ENCODE assay signal across 10 cellular contexts in the genomic region with DNA sequence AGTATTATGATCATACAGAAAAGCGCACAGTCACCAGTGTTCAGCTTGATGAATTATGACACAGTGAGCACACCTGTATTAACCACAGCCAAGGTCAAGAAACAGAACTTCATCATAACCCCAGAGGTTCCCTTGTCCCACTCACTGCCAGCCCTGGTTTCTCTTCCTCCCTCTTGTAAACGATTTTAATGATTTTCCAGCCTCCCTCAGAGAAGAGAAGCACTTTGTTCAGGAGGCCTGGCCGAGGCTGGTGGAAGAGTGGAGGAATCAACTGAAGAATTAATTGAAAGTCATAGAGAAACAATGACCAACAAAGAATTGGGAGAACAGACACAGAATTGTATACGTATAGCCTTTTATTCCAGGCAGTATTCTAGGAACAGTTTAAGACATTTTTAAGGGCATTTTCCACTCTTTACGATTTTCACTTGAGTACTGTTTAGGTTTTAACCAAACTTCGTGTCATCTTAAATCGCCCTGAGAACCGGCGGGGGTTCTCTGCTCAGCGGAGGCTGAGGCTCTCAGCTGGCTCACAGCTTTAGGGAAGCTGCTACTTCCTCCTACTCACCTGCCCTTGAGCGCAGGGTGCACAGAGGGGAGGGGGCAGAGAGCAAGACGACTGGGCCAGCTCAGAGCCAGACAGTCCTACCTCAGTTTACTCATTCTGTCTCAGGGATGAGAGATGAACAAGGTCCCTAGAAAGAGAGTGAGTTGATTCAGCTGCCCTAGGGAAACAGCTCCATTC.
DNase-seq lines count a peak whose midpoint lies in the region; ATAC-seq, FAIRE-seq and TF ChIP-seq lines count a peak whose summit lies in the region.
"Had no signal": no experiment of that assay in that cellular context is flagged by ENCODE, and none has a peak within 500 bp of the region (broad histone marks: within the 10 kb centered on the region; RNA-seq: fewer than 3 reads in every experiment).

No MANE protein-coding gene starts in this region.

- H3K18ac ChIP-seq in H1 (ENCODE audit: extremely low read depth, low read length) = peak overlapping the region; percentile 27; the same call in 1 of the 2 replicates

- H3K23ac ChIP-seq in H1 (ENCODE audit: insufficient read length) = no peak overlapping the region

- no peak overlapping the region for H3K56ac ChIP-seq in H1 (replicated peaks; ENCODE audit: insufficient read length, low read depth, low read length)

- H3K9ac ChIP-seq in H1 (replicated peaks in 1 of 4; ENCODE audit: extremely low read depth in 1 of 4, low read depth in 3 of 4, low read length in 3 of 4) = no peak overlapping the region

- H2BK120ac ChIP-seq in H1 (replicated peaks; ENCODE audit: low read depth, low read length) = no peak overlapping the region

- H3K27me3 ChIP-seq in H1 (replicated peaks in 1 of 4; ENCODE audit: control insufficient read depth in 3 of 4, extremely low read depth in 1 of 4, insufficient read depth in 3 of 4, low read length in 3 of 4) = no peaks in the 10 kb centered on the region
- no peaks in the 10 kb centered on the region for H3K27me3 ChIP-seq in upper lobe of right lung
- no peaks in the 10 kb centered on the region for H3K27me3 ChIP-seq in gastroesophageal sphincter

- H3K4me2 ChIP-seq in H1 (ENCODE audit: insufficient read depth in 1 of 2, low read depth in 2 of 2, low read length in 2 of 2) = no peak overlapping the region

- no peak overlapping the region for H3K27ac ChIP-seq in H1 (ENCODE audit: low read depth, low read length)
- H3K27ac ChIP-seq in upper lobe of right lung = no peak overlapping the region
- H3K27ac ChIP-seq in gastroesophageal sphincter = no peak overlapping the region

- 91% methylated on average over 12 of the region's 12 CpGs; no CpG with 5 or more reads in 1 of the 2 experiments for WGBS in H1 (ENCODE audit: extremely low coverage in 1 of 2, insufficient coverage in 1 of 2, insufficient read length in 1 of 2, insufficient replicate concordance in 2 of 2, low coverage in 1 of 2, low lambda C conversion rate in 2 of 2, missing lambda C conversion rate in 1 of 2), 2 experiments
- WGBS in gastroesophageal sphincter (ENCODE audit: low coverage in 1 of 2), 2 donors = 48 to 64% methylated on average over 10 of the region's 12 CpGs

- CTCF ChIA-PET in H1 (lab: Charles Lee; ENCODE audit: partially characterized antibody) = interaction anchor here (0.6 kb wide), 1 partner anchor 214 kb away, joined by 3 read pairs; no protein-coding TSS in a partner anchor

- TF ChIP-seq POLR2A in H1 (IDR thresholded peaks at IDR 0.05; ENCODE audit: control extremely low read depth in 1 of 2, low read depth in 2 of 2, low read length in 2 of 2) = no peak
- no peak for TF ChIP-seq POLR2A in gastroesophageal sphincter (IDR thresholded peaks at IDR 0.05)

- no peak for DNase-seq in H1 (ENCODE audit: low read depth in 1 of 2, low spot score in 2 of 2)
- no peak for DNase-seq in dedifferentiated amniotic fluid mesenchymal stem cell (ENCODE audit: extremely low spot score)
- no peak for DNase-seq in upper lobe of right lung
- DNase-seq in OCI-M1 (lab: John Stamatoyannopoulos, UW) = no peak
- DNase-seq: NCI-H1694, right cardiac atrium had no signal

- H4K20me1 ChIP-seq in H1 (replicated peaks in 1 of 2; ENCODE audit: control insufficient read depth in 1 of 2, insufficient read depth in 2 of 2, low read length in 2 of 2) = no peaks in the 10 kb centered on the region

- POLR2A ChIA-PET in H1 (lab: Charles Lee; ENCODE audit: partially characterized antibody) = no interaction called here

- H3K14ac ChIP-seq in H1 (ENCODE audit: insufficient read length) = no peak overlapping the region

- H2BK20ac ChIP-seq in H1 (ENCODE audit: low read length) = no peak overlapping the region

- H3K36me3 ChIP-seq in H1 (ENCODE audit: control insufficient read depth in 2 of 4, insufficient read depth in 4 of 4, low read length in 3 of 4) = no peaks in the 10 kb centered on the region
- H3K36me3 ChIP-seq in upper lobe of right lung = no peaks in the 10 kb centered on the region
- H3K36me3 ChIP-seq in gastroesophageal sphincter = no peaks in the 10 kb centered on the region

- no peak overlapping the region for H4K91ac ChIP-seq in H1 (replicated peaks; ENCODE audit: insufficient read length, low read length)

- TF ChIP-seq EP300 in H1 (IDR thresholded peaks at IDR 0.05; ENCODE audit: borderline replicate concordance in 1 of 2, low read depth in 2 of 2, low read length in 2 of 2) (no peak), gastroesophageal sphincter (IDR thresholded peaks at IDR 0.05) (no peak)

- no peaks in the 10 kb centered on the region for H3K79me1 ChIP-seq in H1 (ENCODE audit: low read depth, low read length)

- ATAC-seq in GM18867 (IDR thresholded peaks at IDR 0.05; ENCODE audit: unreplicated experiment) = peak; percentile 48
- ATAC-seq in GM21576 (IDR thresholded peaks at IDR 0.05; ENCODE audit: unreplicated experiment) = peak; percentile 54
- peak; percentile 33 for ATAC-seq in HG03457 (IDR thresholded peaks at IDR 0.05; ENCODE audit: unreplicated experiment)
- no peak for ATAC-seq in upper lobe of right lung
- ATAC-seq in gastroesophageal sphincter = no peak
- ATAC-seq: right cardiac atrium had no signal

- H3K23me2 ChIP-seq in H1 (ENCODE audit: low read depth, low read length) = no peaks in the 10 kb centered on the region; the same call in 1 of the 2 replicates

- peaks cover 0 to 4% of the 10 kb centered on the region in 2 experiments; a peak in 1 of 4 replicates for H3K9me3 ChIP-seq in H1 (ENCODE audit: insufficient read depth in 2 of 2, low read depth in 1 of 2, low read length in 1 of 2)
- no peaks in the 10 kb centered on the region for H3K9me3 ChIP-seq in upper lobe of right lung
- H3K9me3 ChIP-seq in gastroesophageal sphincter = no peaks in the 10 kb centered on the region

- intact Hi-C loops in upper lobe of right lung (cut with DNase I) = no loop called here

- H2BK5ac ChIP-seq in H1 (ENCODE audit: low read depth, low read length) = no peak overlapping the region

- H3K4ac ChIP-seq in H1 (replicated peaks; ENCODE audit: insufficient read length, low read depth, low read length) = no peak overlapping the region

- no peak overlapping the region for H2AFZ ChIP-seq in H1 (ENCODE audit: low read length)

- no peaks in the 10 kb centered on the region for H3K79me2 ChIP-seq in H1 (ENCODE audit: control insufficient read depth in 1 of 2, insufficient read depth in 2 of 2, low read length in 2 of 2)

- H3K4me3 ChIP-seq in H1 (ENCODE audit: extremely low read depth in 1 of 4, insufficient read depth in 2 of 4, low read depth in 3 of 4, low read length in 4 of 4) = no peak overlapping the region
- no peak overlapping the region for H3K4me3 ChIP-seq in upper lobe of right lung
- H3K4me3 ChIP-seq in gastroesophageal sphincter = no peak overlapping the region

- no peak for TF ChIP-seq CTCF in H1 (IDR thresholded peaks at IDR 0.05; ENCODE audit: control extremely low read depth in 1 of 3, insufficient read depth in 1 of 3, low read depth in 1 of 3, low read length in 3 of 3)
- TF ChIP-seq CTCF in upper lobe of right lung (IDR thresholded peaks at IDR 0.05) = no peak
- no peak for TF ChIP-seq CTCF in gastroesophageal sphincter (IDR thresholded peaks at IDR 0.05)

- H2AK5ac ChIP-seq in H1 (ENCODE audit: low read depth, low read length) = no peak overlapping the region

- no peak for FAIRE-seq in H1 (lab: Jason Lieb, UNC)

- H4K8ac ChIP-seq in H1 (ENCODE audit: extremely low read depth, insufficient read depth, low read length) = no peak overlapping the region

- H3K4me1 ChIP-seq in H1 (replicated peaks in 1 of 4; ENCODE audit: control insufficient read depth in 3 of 4, insufficient read depth in 4 of 4, low read length in 3 of 4) = no peaks in the 10 kb centered on the region
- H3K4me1 ChIP-seq in upper lobe of right lung = no peaks in the 10 kb centered on the region
- no peaks in the 10 kb centered on the region for H3K4me1 ChIP-seq in gastroesophageal sphincter

- H4K5ac ChIP-seq in H1 (ENCODE audit: insufficient read length, low read depth, low read length) = no peak overlapping the region

- no peak overlapping the region for H2BK12ac ChIP-seq in H1 (ENCODE audit: low read depth, low read length)

- TF ChIP-seq RAD21 in H1 (IDR thresholded peaks at IDR 0.05 in 1 of 2, conservative IDR thresholded peaks at IDR 0.05 in 1 of 2; ENCODE audit: low read depth in 2 of 2, low read length in 2 of 2) = no peak

- H2BK15ac ChIP-seq in H1 (ENCODE audit: low read length) = no peak overlapping the region

TF ChIP-seq in H1, 55 proteins besides CTCF, POLR2A, EP300 and RAD21:
- TF ChIP-seq ASH2L (IDR thresholded peaks at IDR 0.05; ENCODE audit: low read length) (no peak), RXRA (IDR thresholded peaks at IDR 0.05; ENCODE audit: insufficient read depth, low read depth, low read length) (no peak), KDM1A (IDR thresholded peaks at IDR 0.05; ENCODE audit: borderline replicate concordance, low read length) (no peak)

Comparison
In these comparisons a context has a peak if more than half of its experiments do, and no peak if none do; other contexts are left out.
1. ATAC-seq: peak in GM18867 (single experiment), GM21576 (single experiment) and HG03457 (single experiment); none in upper lobe of right lung (single experiment) and gastroesophageal sphincter (single experiment).